Comparison of ENCODE assay signal across 5 cellular contexts in the genomic region with DNA sequence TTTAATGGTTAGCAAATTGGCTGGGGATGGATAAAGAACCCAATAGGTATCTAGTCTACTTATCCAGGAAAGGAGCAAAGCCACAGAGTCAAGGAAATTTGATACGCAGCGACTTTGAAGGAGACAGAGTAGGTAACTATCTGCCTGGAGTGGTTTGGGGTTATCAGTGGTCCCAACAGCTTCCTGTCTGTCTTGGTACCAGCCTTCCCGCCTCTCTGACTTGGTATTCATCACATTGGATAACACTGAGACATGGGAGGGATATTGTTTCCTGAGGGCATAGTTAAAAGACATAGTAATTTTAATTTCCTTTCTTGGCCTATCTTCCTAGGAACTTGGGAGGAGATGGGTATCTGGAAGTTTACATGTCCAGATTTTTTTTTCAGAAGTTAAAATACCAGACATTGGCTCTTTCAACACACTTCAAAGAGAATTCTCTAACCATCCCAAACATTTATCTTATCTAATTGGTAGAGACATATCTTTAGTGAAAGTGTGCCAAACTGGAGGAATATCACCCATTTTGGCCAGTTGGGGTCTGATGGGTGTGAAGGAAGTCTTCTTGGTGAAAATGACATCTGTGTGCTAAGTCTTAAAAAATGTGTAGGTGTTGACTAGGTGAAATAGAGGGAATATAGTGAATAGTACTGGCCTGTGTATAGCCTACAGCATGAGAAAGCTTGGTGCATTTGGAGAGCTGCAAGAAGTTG.
"Had no signal": no experiment of that assay in that cellular context is flagged by ENCODE, and none has a peak within 500 bp of the region (broad histone marks: within the 10 kb centered on the region; RNA-seq: fewer than 3 reads in every experiment).

No MANE protein-coding gene starts in this region.

- H3K4me2 ChIP-seq: GM23338 had no signal

- H3K4me3 ChIP-seq: GM23338 had no signal

- H3K27ac ChIP-seq: HL-60 had no signal

- DNase-seq: H9, HCEC 1CT, HFFc6 had no signal
